Comparison of ENCODE assay signal across 32 cellular contexts in the genomic region with DNA sequence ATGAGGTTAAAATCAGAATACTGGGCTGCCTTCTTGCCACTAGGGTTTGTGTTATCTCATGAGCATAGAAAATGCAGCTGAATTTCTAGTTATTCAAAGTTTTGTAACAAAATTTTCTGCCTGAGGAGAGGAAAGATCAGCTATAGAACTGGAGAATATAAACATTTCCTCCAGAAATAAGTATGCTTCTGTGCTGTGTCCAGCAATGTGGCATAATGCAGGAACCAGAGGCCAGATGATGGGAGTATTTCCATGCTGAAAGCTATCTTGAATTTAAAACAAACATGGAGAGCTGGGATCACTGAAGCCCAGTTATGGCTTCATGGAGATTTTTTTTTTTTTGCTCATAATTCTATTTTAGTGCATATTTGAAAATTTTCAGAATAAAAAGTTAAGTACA.
"Had no signal": no experiment of that assay in that cellular context is flagged by ENCODE, and none has a peak within 500 bp of the region (broad histone marks: within the 10 kb centered on the region; RNA-seq: fewer than 3 reads in every experiment).

No MANE protein-coding gene starts in this region.

- H3K4me3 ChIP-seq: adrenal gland, body of pancreas, coronary artery, esophagus muscularis mucosa, gastroesophageal sphincter, heart right ventricle had no signal

- H3K27ac ChIP-seq: adrenal gland, body of pancreas, coronary artery, esophagus muscularis mucosa, gastroesophageal sphincter, heart right ventricle, WERI-Rb-1 had no signal

- H3K4me1 ChIP-seq: body of pancreas, esophagus muscularis mucosa, gastroesophageal sphincter had no signal

- DNase-seq: activated CD4-positive, alpha-beta memory T cell treated with anti-CD3 and anti-CD28 coated beads for 36 hours; activated CD4-positive, alpha-beta T cell treated with anti-CD3 and anti-CD28 coated beads for 36 hours; activated CD4-positive, alpha-beta T cell treated with anti-CD3 and anti-CD28 coated beads, Interleukin-2, amount 10 ng/mL, durations not matched to agents 24 days and 14 days; activated CD4-positive, CD25-positive, alpha-beta regulatory T cell; activated CD4-positive, CD25-positive, alpha-beta regulatory T cell treated with anti-CD3 and anti-CD28 coated beads, Interleukin-2, amount 50 U/mL, for 72 hours; activated CD8-positive, alpha-beta memory T cell treated with anti-CD3 and anti-CD28 coated beads, Interleukin-2, amount 10 ng/mL, durations not matched to agents 7 days and 5 days; activated CD8-positive, alpha-beta memory T cell treated with anti-CD3 and anti-CD28 coated beads, Interleukin-2, amount 50 U/mL, for 4 hours; activated CD8-positive, alpha-beta T cell treated with anti-CD3 and anti-CD28 coated beads, Interleukin-2, amount 10 ng/mL, durations not matched to agents 7 days and 5 days; activated effector memory CD4-positive, alpha-beta T cell treated with anti-CD3 and anti-CD28 coated beads, Interleukin-2, amount 50 U/mL, for 16 hours; activated naive CD4-positive, alpha-beta T cell treated with anti-CD3 and anti-CD28 coated beads for 36 hours; activated naive CD8-positive, alpha-beta T cell treated with anti-CD3 and anti-CD28 coated beads for 36 hours; activated naive CD8-positive, alpha-beta T cell treated with anti-CD3 and anti-CD28 coated beads, Interleukin-2, amount 50 U/mL, for 24 hours; activated T-cell treated with anti-CD3 and anti-CD28 coated beads, Interleukin-2, amount 50 U/mL, for 1 hour; activated T-cell treated with anti-CD3 and anti-CD28 coated beads, Interleukin-2, amount 50 U/mL, for 48 hours; adrenal gland; amygdala; aorta; body of pancreas; caudate nucleus; dermis blood vessel endothelial cell; effector CD4-positive, alpha-beta T cell; effector memory CD8-positive, alpha-beta T cell; erythroblast; foreskin melanocyte; heart right ventricle; T-helper 1 cell; T-helper 17 cell; T1000; WERI-Rb-1 had no signal

- H3K27me3 ChIP-seq: adrenal gland, body of pancreas, esophagus muscularis mucosa, gastroesophageal sphincter, heart right ventricle had no signal

- ATAC-seq: activated CD4-positive, alpha-beta T cell treated with anti-CD3 and anti-CD28 coated beads for 36 hours; activated CD8-positive, alpha-beta memory T cell treated with anti-CD3 and anti-CD28 coated beads, Interleukin-2, amount 10 ng/mL, durations not matched to agents 7 days and 5 days; activated CD8-positive, alpha-beta T cell treated with anti-CD3 and anti-CD28 coated beads, Interleukin-2, amount 10 ng/mL, durations not matched to agents 7 days and 5 days; activated naive CD8-positive, alpha-beta T cell treated with anti-CD3 and anti-CD28 coated beads, Interleukin-2, amount 50 U/mL, for 24 hours; body of pancreas; effector memory CD8-positive, alpha-beta T cell; gastroesophageal sphincter; heart right ventricle; T-helper 17 cell had no signal

- H3K36me3 ChIP-seq: adrenal gland, esophagus muscularis mucosa, gastroesophageal sphincter, heart right ventricle, WERI-Rb-1 had no signal

- H3K9me3 ChIP-seq: adrenal gland, body of pancreas, esophagus muscularis mucosa, gastroesophageal sphincter had no signal
